2 cellular contexts compared by ENCODE assay signal in genomic region chr11:46697303-46697702, GRCh38.
TF ChIP-seq lines count a peak whose summit lies in the region.

No MANE protein-coding gene starts in this region.

TF ChIP-seq in SK-N-SH, 30 proteins besides CTCF, POLR2A, EP300 and RAD21 (continued from another document):
- no peak for TF ChIP-seq REST (IDR thresholded peaks at IDR 0.05; ENCODE audit: low read depth, low read length)
- peak; percentile 79 for TF ChIP-seq RFX5 (IDR thresholded peaks at IDR 0.05; ENCODE audit: low read length)
- TF ChIP-seq MAX (IDR thresholded peaks at IDR 0.05; ENCODE audit: low read depth) = no peak
- TF ChIP-seq RCOR1 (IDR thresholded peaks at IDR 0.05; ENCODE audit: low read length) = peak; percentile 70
- TF ChIP-seq SIN3A (IDR thresholded peaks at IDR 0.05; ENCODE audit: borderline replicate concordance, low read depth, low read length) = no peak
- TF ChIP-seq SMC3 (IDR thresholded peaks at IDR 0.05; ENCODE audit: low read depth, low read length) = no peak
- TF ChIP-seq USF1 (IDR thresholded peaks at IDR 0.05; ENCODE audit: borderline replicate concordance, low read depth) = no peak
- no peak for TF ChIP-seq ZBTB33 (IDR thresholded peaks at IDR 0.05; ENCODE audit: borderline replicate concordance, low read depth)
- TF ChIP-seq EZH2phosphoT487 (IDR thresholded peaks at IDR 0.05; ENCODE audit: borderline replicate concordance, low read depth) = no peak
- peak; percentile 80 for TF ChIP-seq MXI1 (IDR thresholded peaks at IDR 0.05; ENCODE audit: low read depth, low read length)
- peak; percentile 11 for TF ChIP-seq CHD2 (IDR thresholded peaks at IDR 0.05; ENCODE audit: low read length, partially characterized antibody)

TF ChIP-seq in SK-N-SH treated with all-trans-retinoic acid at 6 μM for 48 hours, 23 proteins besides CTCF, POLR2A, EP300 and RAD21 (continued from another document):
- no peak for TF ChIP-seq TSHZ2 (CRISPR knock-in tag; IDR thresholded peaks at IDR 0.05)
- TF ChIP-seq ZNF565 (CRISPR knock-in tag; conservative IDR thresholded peaks at IDR 0.05; ENCODE audit: low read depth) = no peak
- TF ChIP-seq ARNTL (CRISPR knock-in tag; IDR thresholded peaks at IDR 0.05; ENCODE audit: borderline replicate concordance, low read depth) = no peak
- no peak for TF ChIP-seq ZNF70 (CRISPR knock-in tag; IDR thresholded peaks at IDR 0.05)
- TF ChIP-seq PPARA (CRISPR knock-in tag; IDR thresholded peaks at IDR 0.05; ENCODE audit: borderline replicate concordance) = no peak
- TF ChIP-seq TOX (CRISPR knock-in tag; IDR thresholded peaks at IDR 0.05; ENCODE audit: borderline replicate concordance) = no peak
